Comparison of ENCODE assay signal across 13 cellular contexts in the genomic region with DNA sequence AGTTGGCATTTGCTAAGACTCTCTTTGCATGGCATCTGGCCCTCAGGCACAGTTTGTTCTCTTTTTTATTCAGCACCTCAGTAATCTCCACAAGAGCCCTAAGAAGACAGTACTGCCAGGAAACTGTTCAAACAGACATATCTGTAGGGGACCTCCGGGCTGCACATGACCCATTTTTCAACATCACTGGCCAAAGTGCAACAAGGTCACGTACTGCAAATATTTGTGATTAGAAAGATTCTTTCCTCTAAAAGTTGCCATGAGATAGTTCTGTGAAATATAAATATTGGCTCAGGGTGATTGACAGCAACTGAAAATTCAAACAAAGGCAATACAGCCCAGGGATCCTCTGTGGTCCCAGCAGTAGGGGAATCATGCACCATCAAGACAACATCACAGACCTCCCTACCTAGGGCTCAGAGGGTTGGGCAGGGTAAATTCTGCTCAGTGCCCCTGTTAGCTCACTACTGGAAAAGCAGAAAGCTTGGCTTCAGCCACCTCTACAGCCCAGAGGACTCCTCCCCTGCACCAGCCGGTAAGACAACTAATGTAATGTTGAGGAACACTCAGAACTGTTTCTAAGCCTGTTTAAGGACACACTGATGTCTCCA.
DNase-seq lines count a peak whose midpoint lies in the region; ATAC-seq and TF ChIP-seq lines count a peak whose summit lies in the region.
"Had no signal": no experiment of that assay in that cellular context is flagged by ENCODE, and none has a peak within 500 bp of the region (broad histone marks: within the 10 kb centered on the region; RNA-seq: fewer than 3 reads in every experiment).

No MANE protein-coding gene starts in this region.

- H3K27ac ChIP-seq in DND-41 (ENCODE audit: low read length) (peak overlapping the region; percentile 19; the same call in 1 of the 2 replicates), foreskin keratinocyte (no peak overlapping the region), trophoblast cell (ENCODE audit: low read depth, low read length) (no peak overlapping the region)

- no peak overlapping the region for H3K14ac ChIP-seq in trophoblast cell (ENCODE audit: low read length)

- DNase-seq in DND-41 (no peak), NB4 (ENCODE audit: low read depth) (peak; percentile 14), foreskin keratinocyte (no peak), trophoblast cell (peak; percentile 17 to 33), RKO (ENCODE audit: low spot score) (no peak), NCI-H1694 treated with DMSO at 0.1 percent for 48 hours (lab: John Stamatoyannopoulos, UW) (no peak), NCI-H2196 treated with DMSO at 0.1 percent for 48 hours (lab: John Stamatoyannopoulos, UW; ENCODE audit: unreplicated experiment) (no peak), glutamatergic neuron (no peak)
- DNase-seq: activated CD8-positive, alpha-beta memory T cell treated with anti-CD3 and anti-CD28 coated beads, Interleukin-2, amount 50 U/mL, for 4 hours; NCI-H1436; stimulated activated CD4-positive, alpha-beta T cell treated with anti-CD3 and anti-CD28 coated beads, Interleukin-2, amount 100 ng/mL, for 24 hours had no signal

- no peaks in the 10 kb centered on the region for H3K4me1 Mint-ChIP-seq in glutamatergic neuron (ENCODE audit: low read depth, unreplicated experiment)

- H3K4me3 ChIP-seq in DND-41 (ENCODE audit: low read depth in 1 of 2, low read length in 2 of 2) (no peak overlapping the region), NB4 (ENCODE audit: low read depth, low read length) (no peak overlapping the region), trophoblast cell (ENCODE audit: low read depth, low read length) (no peak overlapping the region)

- H3K4me2 ChIP-seq in DND-41 (ENCODE audit: insufficient read depth, low read length): no peak overlapping the region
- H3K4me2 ChIP-seq in trophoblast cell (ENCODE audit: low read length): no peak overlapping the region

- H3K27ac Mint-ChIP-seq in glutamatergic neuron (ENCODE audit: unreplicated experiment): no peak overlapping the region
- H3K27ac Mint-ChIP-seq: activated naive CD4-positive, alpha-beta T cell treated with anti-CD3 and anti-CD28 coated beads, Interleukin-2, amount 50 U/mL, for 72 hours; IgD-negative memory B cell had no signal

- 0 out of 2 replicates have a peak overlapping the region, but pooled peaks have one; percentile 30 for H2AFZ ChIP-seq in DND-41 (ENCODE audit: low read depth, low read length)
- H2AFZ ChIP-seq in trophoblast cell (ENCODE audit: insufficient read depth, low read length, poor library complexity): no peak overlapping the region

- no peaks in the 10 kb centered on the region for H4K20me1 ChIP-seq in DND-41 (ENCODE audit: insufficient read depth, low read length)

- no peaks in the 10 kb centered on the region for H3K36me3 ChIP-seq in DND-41 (ENCODE audit: insufficient read depth, low read length)
- H3K36me3 ChIP-seq in trophoblast cell (ENCODE audit: control insufficient read depth in 1 of 2, insufficient read depth in 2 of 2, low read length in 2 of 2): no peaks in the 10 kb centered on the region

- H3K79me2 ChIP-seq in DND-41 (ENCODE audit: insufficient read depth, low read length) (no peaks in the 10 kb centered on the region), trophoblast cell (ENCODE audit: control insufficient read depth, insufficient read depth, low read length, poor library complexity) (no peaks in the 10 kb centered on the region)

- no peaks in the 10 kb centered on the region for H3K27me3 Mint-ChIP-seq in glutamatergic neuron (ENCODE audit: unreplicated experiment)

- no peak overlapping the region for H4K12ac ChIP-seq in trophoblast cell (ENCODE audit: low read depth, low read length)

- no peak overlapping the region for H4K8ac ChIP-seq in trophoblast cell (ENCODE audit: low read depth, low read length)

- H3K4me3 Mint-ChIP-seq in glutamatergic neuron (ENCODE audit: unreplicated experiment): no peak overlapping the region
- H3K4me3 Mint-ChIP-seq: IgD-negative memory B cell had no signal

- peaks cover 33% of the 10 kb centered on the region for H3K4me1 ChIP-seq in DND-41 (ENCODE audit: insufficient read depth, low read length)
- peaks cover 7% of the 10 kb centered on the region for H3K4me1 ChIP-seq in foreskin keratinocyte
- H3K4me1 ChIP-seq in trophoblast cell (ENCODE audit: control insufficient read depth in 1 of 2, insufficient read depth in 2 of 2, low read length in 2 of 2): peaks cover 5 to 16% of the 10 kb centered on the region in 2 experiments

- no peak overlapping the region for H2AK5ac ChIP-seq in trophoblast cell (ENCODE audit: low read length)

- H3K79me1 ChIP-seq in trophoblast cell (ENCODE audit: low read length): no peaks in the 10 kb centered on the region

- no CpG with 5 or more reads among the region's 3 CpGs for WGBS in trophoblast cell (ENCODE audit: extremely low coverage, insufficient coverage, insufficient read length)

- H3K9ac ChIP-seq in DND-41 (ENCODE audit: low read depth, low read length) (no peak overlapping the region), trophoblast cell (ENCODE audit: low read length) (no peak overlapping the region)

- no peak overlapping the region for H2BK120ac ChIP-seq in trophoblast cell (ENCODE audit: insufficient read depth, low read length, poor library complexity)

- TF ChIP-seq CTCF in DND-41 (IDR thresholded peaks at IDR 0.05; ENCODE audit: borderline replicate concordance, extremely low read depth, low read length, poor library complexity, severe bottlenecking) (no peak), NB4 (IDR thresholded peaks at IDR 0.05; ENCODE audit: low read depth, low read length) (no peak), foreskin keratinocyte (conservative IDR thresholded peaks at IDR 0.05) (no peak), glutamatergic neuron (IDR thresholded peaks at IDR 0.05; ENCODE audit: partially characterized antibody, unreplicated experiment) (no peak)

- H2BK12ac ChIP-seq in trophoblast cell (ENCODE audit: low read length): no peak overlapping the region

- no peaks in the 10 kb centered on the region for H3K36me3 Mint-ChIP-seq in glutamatergic neuron (ENCODE audit: unreplicated experiment)

- H3K27me3 ChIP-seq in DND-41 (ENCODE audit: insufficient read depth, low read length, poor library complexity) (no peaks in the 10 kb centered on the region), foreskin keratinocyte (no peaks in the 10 kb centered on the region), trophoblast cell (ENCODE audit: insufficient read depth, low read length) (no peaks in the 10 kb centered on the region)

- no peak overlapping the region for H3K18ac ChIP-seq in trophoblast cell (ENCODE audit: low read length)

- H3K9me3 ChIP-seq in DND-41 (ENCODE audit: insufficient read depth, low read length, severe bottlenecking): no peaks in the 10 kb centered on the region
- peaks cover 2% of the 10 kb centered on the region for H3K9me3 ChIP-seq in trophoblast cell (ENCODE audit: insufficient read depth, low read depth, low read length)

- no peak overlapping the region for H4K91ac ChIP-seq in trophoblast cell (ENCODE audit: low read depth, low read length)

- H2BK5ac ChIP-seq in trophoblast cell (ENCODE audit: low read depth, low read length, poor library complexity): no peak overlapping the region

- no peaks in the 10 kb centered on the region for H3K9me3 Mint-ChIP-seq in glutamatergic neuron (ENCODE audit: unreplicated experiment)

- H3K23ac ChIP-seq in trophoblast cell (ENCODE audit: low read length): no peak overlapping the region

- H3K4ac ChIP-seq in trophoblast cell (ENCODE audit: low read depth, low read length): no peak overlapping the region

- ATAC-seq in DND-41 (ENCODE audit: insufficient read depth, low read depth) (no peak), foreskin keratinocyte (peak; percentile 8)
- ATAC-seq: activated naive CD4-positive, alpha-beta T cell treated with anti-CD3 and anti-CD28 coated beads, Interleukin-2, amount 50 U/mL, for 72 hours had no signal

- no peak for TF ChIP-seq POLR2A in NB4 (IDR thresholded peaks at IDR 0.05; ENCODE audit: extremely low read depth, insufficient read length)

Comparison
In these comparisons a context has a peak if more than half of its experiments do, and no peak if none do; other contexts are left out.
1. DNase-seq: peak in NB4 (single experiment) and trophoblast cell (2 of 2); none in DND-41 (single experiment), foreskin keratinocyte (0 of 2), RKO (single experiment), NCI-H1694 treated with DMSO at 0.1 percent for 48 hours (single experiment), NCI-H2196 treated with DMSO at 0.1 percent for 48 hours (single experiment) and glutamatergic neuron (single experiment).